Comparison of ENCODE assay signal across 37 cellular contexts in the genomic region with DNA sequence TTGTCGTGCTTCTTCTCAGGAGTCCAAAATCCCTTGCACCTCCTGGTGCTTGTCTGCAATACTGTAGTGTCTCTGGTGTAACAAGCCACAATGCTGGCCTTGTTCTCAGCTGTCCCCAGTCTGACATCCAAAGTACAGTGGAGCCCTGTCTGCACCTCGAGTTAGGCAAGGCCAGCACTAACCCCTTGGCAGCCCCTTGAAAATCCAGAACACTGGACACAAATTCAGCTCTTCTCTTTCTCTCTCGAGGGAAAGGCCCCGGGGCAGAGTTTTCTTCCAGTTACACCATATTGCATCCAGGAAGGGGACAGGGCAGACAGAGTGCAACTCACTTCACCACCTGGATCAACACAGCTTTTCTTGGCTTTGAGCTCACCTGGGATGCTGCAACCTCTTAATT.
"Had no signal": no experiment of that assay in that cellular context is flagged by ENCODE, and none has a peak within 500 bp of the region (broad histone marks: within the 10 kb centered on the region; RNA-seq: fewer than 3 reads in every experiment).

No MANE protein-coding gene starts in this region.

- H3K27me3 ChIP-seq: adrenal gland, breast epithelium, cardiac muscle cell, colonic mucosa, esophagus squamous epithelium, gastroesophageal sphincter had no signal

- FAIRE-seq: endometrium, endothelial cell of umbilical vein had no signal

- H3K27me3 Mint-ChIP-seq: activated CD4-positive, alpha-beta memory T cell treated with anti-CD3 and anti-CD28 coated beads for 36 hours; activated CD4-positive, alpha-beta T cell treated with anti-CD3 and anti-CD28 coated beads, Interleukin-2, amount 10 ng/mL, durations not matched to agents 24 days and 14 days; activated naive CD8-positive, alpha-beta T cell treated with anti-CD3 and anti-CD28 coated beads for 36 hours had no signal

- H3K4me3 ChIP-seq: adrenal gland, breast epithelium, cardiac muscle cell, colonic mucosa, esophagus squamous epithelium, gastroesophageal sphincter had no signal

- H3K4me1 Mint-ChIP-seq: activated B cell treated with CpG ODN at 0.5 μM for 24 hours; activated CD4-positive, alpha-beta T cell treated with anti-CD3 and anti-CD28 coated beads, Interleukin-2, amount 10 ng/mL, durations not matched to agents 24 days and 14 days; activated CD8-positive, alpha-beta memory T cell treated with anti-CD3 and anti-CD28 coated beads, Interleukin-2, amount 10 ng/mL, durations not matched to agents 7 days and 5 days; activated naive CD4-positive, alpha-beta T cell treated with anti-CD3 and anti-CD28 coated beads, Interleukin-2, amount 50 U/mL, for 24 hours; activated naive CD8-positive, alpha-beta T cell treated with anti-CD3 and anti-CD28 coated beads for 36 hours; activated naive CD8-positive, alpha-beta T cell treated with anti-CD3 and anti-CD28 coated beads, Interleukin-2, amount 50 U/mL, for 24 hours; brain; T-helper 17 cell had no signal

- H3K36me3 ChIP-seq: adrenal gland, breast epithelium, cardiac muscle cell, colonic mucosa, esophagus squamous epithelium, gastroesophageal sphincter, WERI-Rb-1 had no signal

- H3K4me3 Mint-ChIP-seq: activated B cell treated with CpG ODN at 0.5 μM for 24 hours; activated CD4-positive, alpha-beta memory T cell treated with anti-CD3 and anti-CD28 coated beads for 36 hours; activated CD4-positive, alpha-beta T cell treated with anti-CD3 and anti-CD28 coated beads, Interleukin-2, amount 10 ng/mL, durations not matched to agents 24 days and 14 days; activated CD8-positive, alpha-beta memory T cell treated with anti-CD3 and anti-CD28 coated beads, Interleukin-2, amount 10 ng/mL, durations not matched to agents 7 days and 5 days; activated CD8-positive, alpha-beta T cell treated with anti-CD3 and anti-CD28 coated beads, Interleukin-2, amount 10 ng/mL, durations not matched to agents 7 days and 5 days; activated naive CD4-positive, alpha-beta T cell treated with anti-CD3 and anti-CD28 coated beads for 36 hours; activated naive CD4-positive, alpha-beta T cell treated with anti-CD3 and anti-CD28 coated beads, Interleukin-2, amount 50 U/mL, for 24 hours; activated naive CD8-positive, alpha-beta T cell treated with anti-CD3 and anti-CD28 coated beads for 36 hours; activated naive CD8-positive, alpha-beta T cell treated with anti-CD3 and anti-CD28 coated beads, Interleukin-2, amount 50 U/mL, for 24 hours; activated T-helper 1 cell treated with anti-CD3 and anti-CD28 coated beads, Interleukin-12 subunit alpha, Interleukin-12 subunit beta, Interleukin-2, Interleukin-4 antibody, amounts not matched to agents 30 ng/mL and 10 ng/mL and 1 ng/mL, durations not matched to agents 14 hours and 24 hours and 36 hours; brain; T-helper 17 cell; T-helper 2 cell treated with Interferon-gamma antibody and Interleukin-4, amounts not matched to agents 5 μg/mL and 100 μg/mL, for 36 hours had no signal

- H3K9me3 ChIP-seq: adrenal gland, breast epithelium, colonic mucosa, esophagus squamous epithelium had no signal

- H3K36me3 Mint-ChIP-seq: activated CD4-positive, alpha-beta memory T cell treated with anti-CD3 and anti-CD28 coated beads for 36 hours; activated naive CD8-positive, alpha-beta T cell treated with anti-CD3 and anti-CD28 coated beads for 36 hours; brain had no signal

- H3K27ac ChIP-seq: adrenal gland, breast epithelium, cardiac muscle cell, colonic mucosa, epithelial cell of prostate, esophagus squamous epithelium, gastroesophageal sphincter, WERI-Rb-1 had no signal

- H3K4me1 ChIP-seq: adrenal gland, breast epithelium, colonic mucosa, esophagus squamous epithelium, gastroesophageal sphincter had no signal

- ATAC-seq: activated CD4-positive, CD25-positive, alpha-beta regulatory T cell treated with anti-CD3 and anti-CD28 coated beads, Interleukin-2, amount 50 U/mL, for 24 hours; activated CD8-positive, alpha-beta memory T cell treated with anti-CD3 and anti-CD28 coated beads, Interleukin-2, amount 10 ng/mL, durations not matched to agents 7 days and 5 days; activated CD8-positive, alpha-beta T cell treated with anti-CD3 and anti-CD28 coated beads, Interleukin-2, amount 10 ng/mL, durations not matched to agents 7 days and 5 days; activated naive CD8-positive, alpha-beta T cell treated with anti-CD3 and anti-CD28 coated beads, Interleukin-2, amount 50 U/mL, for 24 hours; gastroesophageal sphincter; T-helper 17 cell had no signal

- H3K27ac Mint-ChIP-seq: activated B cell treated with CpG ODN at 0.5 μM for 24 hours; activated CD4-positive, alpha-beta memory T cell treated with anti-CD3 and anti-CD28 coated beads for 36 hours; activated CD4-positive, alpha-beta T cell treated with anti-CD3 and anti-CD28 coated beads, Interleukin-2, amount 10 ng/mL, durations not matched to agents 24 days and 14 days; activated CD8-positive, alpha-beta memory T cell treated with anti-CD3 and anti-CD28 coated beads, Interleukin-2, amount 10 ng/mL, durations not matched to agents 7 days and 5 days; activated CD8-positive, alpha-beta T cell treated with anti-CD3 and anti-CD28 coated beads, Interleukin-2, amount 10 ng/mL, durations not matched to agents 7 days and 5 days; activated naive CD4-positive, alpha-beta T cell treated with anti-CD3 and anti-CD28 coated beads for 36 hours; activated naive CD4-positive, alpha-beta T cell treated with anti-CD3 and anti-CD28 coated beads, Interleukin-2, amount 50 U/mL, for 24 hours; activated naive CD8-positive, alpha-beta T cell treated with anti-CD3 and anti-CD28 coated beads for 36 hours; activated naive CD8-positive, alpha-beta T cell treated with anti-CD3 and anti-CD28 coated beads, Interleukin-2, amount 50 U/mL, for 24 hours; activated T-helper 1 cell treated with anti-CD3 and anti-CD28 coated beads, Interleukin-12 subunit alpha, Interleukin-12 subunit beta, Interleukin-2, Interleukin-4 antibody, amounts not matched to agents 30 ng/mL and 10 ng/mL and 1 ng/mL, durations not matched to agents 14 hours and 24 hours and 36 hours; activated T-helper 2 cell treated with anti-CD3 and anti-CD28 coated beads, Interferon-gamma antibody, Interleukin-2, Interleukin-4, amounts not matched to agents 10 μg/mL and 5 μg/mL and 100 μg/mL, durations not matched to agents 14 hours and 24 hours and 36 hours; brain; T-helper 17 cell; T-helper 2 cell treated with Interferon-gamma antibody and Interleukin-4, amounts not matched to agents 5 μg/mL and 100 μg/mL, for 36 hours had no signal

- DNase-seq: activated B cell treated with CpG ODN at 0.5 μM for 24 hours; activated CD4-positive, alpha-beta memory T cell treated with anti-CD3 and anti-CD28 coated beads for 36 hours; activated CD4-positive, alpha-beta T cell treated with anti-CD3 and anti-CD28 coated beads, Interleukin-2, amount 10 ng/mL, durations not matched to agents 24 days and 14 days; activated CD8-positive, alpha-beta memory T cell treated with anti-CD3 and anti-CD28 coated beads, Interleukin-2, amount 10 ng/mL, durations not matched to agents 7 days and 5 days; activated CD8-positive, alpha-beta memory T cell treated with anti-CD3 and anti-CD28 coated beads, Interleukin-2, amount 50 U/mL, for 4 hours; activated CD8-positive, alpha-beta T cell treated with anti-CD3 and anti-CD28 coated beads, Interleukin-2, amount 10 ng/mL, durations not matched to agents 7 days and 5 days; activated effector memory CD4-positive, alpha-beta T cell treated with anti-CD3 and anti-CD28 coated beads, Interleukin-2, amount 50 U/mL, for 16 hours; activated naive CD4-positive, alpha-beta T cell treated with anti-CD3 and anti-CD28 coated beads for 36 hours; activated naive CD8-positive, alpha-beta T cell treated with anti-CD3 and anti-CD28 coated beads for 36 hours; activated naive CD8-positive, alpha-beta T cell treated with anti-CD3 and anti-CD28 coated beads, Interleukin-2, amount 50 U/mL, for 24 hours; activated T-cell treated with anti-CD3 and anti-CD28 coated beads, Interleukin-2, amount 50 U/mL, for 1 hour; activated T-cell treated with anti-CD3 and anti-CD28 coated beads, Interleukin-2, amount 50 U/mL, for 48 hours; adrenal gland; amygdala; aorta; central memory CD4-positive, alpha-beta T cell; cerebellar nuclear complex; colonic mucosa; effector CD8-positive, alpha-beta T cell; esophagus squamous epithelium; foreskin melanocyte; T-helper 1 cell; T-helper 17 cell; T1000; WERI-Rb-1 had no signal
